12 cellular contexts compared by ENCODE assay signal in the genomic region with DNA sequence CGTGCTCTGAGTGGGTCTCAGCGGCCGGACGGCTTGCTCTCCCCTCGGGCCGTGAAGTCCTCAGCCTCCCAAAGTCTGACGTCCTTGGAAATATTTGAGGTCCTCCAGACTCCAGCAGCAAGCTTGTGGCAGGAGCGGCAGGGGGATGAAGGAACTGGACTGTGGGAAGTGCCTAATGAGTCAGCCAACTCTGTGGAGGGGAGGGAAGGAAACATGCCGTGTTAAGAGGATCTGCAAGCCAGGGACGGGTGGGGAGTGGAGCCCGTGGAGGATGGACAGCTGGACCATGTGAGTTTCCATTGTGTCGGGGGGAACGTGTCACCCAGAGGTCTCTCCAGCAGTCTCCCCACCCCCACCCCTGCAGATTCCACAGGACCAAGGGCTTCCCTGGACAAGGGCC. TPM values are rescaled to one million over a fixed set of nuclear protein-coding genes. Genes with fewer than 3 reads are reported as not detected.
DNase-seq lines count a peak whose midpoint lies in the region; ATAC-seq and TF ChIP-seq lines count a peak whose summit lies in the region.
"Had no signal": no experiment of that assay in that cellular context is flagged by ENCODE, and none has a peak within 500 bp of the region (broad histone marks: within the 10 kb centered on the region; RNA-seq: fewer than 3 reads in every experiment).

No MANE protein-coding gene starts in this region.

- peaks cover 11% of the 10 kb centered on the region for H3K27me3 Mint-ChIP-seq in HFFc6 (ENCODE audit: insufficient read depth)
- H3K27me3 Mint-ChIP-seq in activated T-helper 17 cell treated with anti-CD3 and anti-CD28 coated beads, Interleukin-2, amount 50 U/mL, for 72 hours, result no peaks in the 10 kb centered on the region
- H3K27me3 Mint-ChIP-seq: T-cell had no signal

- no peak for TF ChIP-seq CTCF in HFFc6 (IDR thresholded peaks at IDR 0.05)

- H3K36me3 Mint-ChIP-seq in HFFc6 (ENCODE audit: low read depth), result no peaks in the 10 kb centered on the region
- no peaks in the 10 kb centered on the region for H3K36me3 Mint-ChIP-seq in activated T-helper 17 cell treated with anti-CD3 and anti-CD28 coated beads, Interleukin-2, amount 50 U/mL, for 72 hours (ENCODE audit: low read depth)
- H3K36me3 Mint-ChIP-seq: T-cell had no signal

- ATAC-seq in activated T-helper 17 cell treated with anti-CD3 and anti-CD28 coated beads, Interleukin-2, amount 50 U/mL, for 72 hours (replicated peaks), result no peak
- ATAC-seq in GM19397 (IDR thresholded peaks at IDR 0.05; ENCODE audit: unreplicated experiment), result no peak
- no peak for ATAC-seq in GM21515 (IDR thresholded peaks at IDR 0.05; ENCODE audit: unreplicated experiment)
- ATAC-seq: T-cell had no signal

- peak overlapping the region; percentile 29 for H3K27ac Mint-ChIP-seq in HFFc6
- H3K27ac Mint-ChIP-seq in activated T-helper 17 cell treated with anti-CD3 and anti-CD28 coated beads, Interleukin-2, amount 50 U/mL, for 72 hours, result peak overlapping the region; percentile 25
- H3K27ac Mint-ChIP-seq: B cell, T-cell had no signal

- H3K4me3 Mint-ChIP-seq in HFFc6, result peak overlapping the region; percentile 25
- peak overlapping the region; percentile 69 for H3K4me3 Mint-ChIP-seq in activated T-helper 17 cell treated with anti-CD3 and anti-CD28 coated beads, Interleukin-2, amount 50 U/mL, for 72 hours
- H3K4me3 Mint-ChIP-seq: B cell had no signal

- DNase-seq in AG08396 (ENCODE audit: low spot score), result peak; percentile 58
- peak; percentile 18 for DNase-seq in HFFc6
- peak; percentile 72 for DNase-seq in hepatic stellate cell (ENCODE audit: low spot score)
- no peak for DNase-seq in activated CD8-positive, alpha-beta memory T cell treated with anti-CD3 and anti-CD28 coated beads, Interleukin-2, amount 50 U/mL, for 4 hours
- DNase-seq in amygdala (lab: John Stamatoyannopoulos, UW), result no peak
- DNase-seq: mammary epithelial cell; stimulated activated CD4-positive, alpha-beta T cell treated with anti-CD3 and anti-CD28 coated beads, Interleukin-2, amount 100 ng/mL, for 24 hours; T-cell had no signal

- peaks cover 12% of the 10 kb centered on the region for H3K4me1 Mint-ChIP-seq in HFFc6 (ENCODE audit: low read depth)
- H3K4me1 Mint-ChIP-seq in activated T-helper 17 cell treated with anti-CD3 and anti-CD28 coated beads, Interleukin-2, amount 50 U/mL, for 72 hours, result peaks cover 13% of the 10 kb centered on the region

- H3K9me3 Mint-ChIP-seq in HFFc6, result no peaks in the 10 kb centered on the region
- no peaks in the 10 kb centered on the region for H3K9me3 Mint-ChIP-seq in activated T-helper 17 cell treated with anti-CD3 and anti-CD28 coated beads, Interleukin-2, amount 50 U/mL, for 72 hours

RNA-seq across cellular contexts. Expression of a gene that starts 39.4 kb away (rescaled TPM):
- total RNA-seq in HFFc6 (2021; fragmentation: NEBNext Ultra II Directional; extraction: Animal tissue kit (Norgen Biotek cat#: 25700)), result 10 to 100 TPM; 26.3 to 32.4 (median 28.9) TPM
- 10 to 100 TPM; 53.5 to 75.6 TPM for total RNA-seq in activated T-helper 17 cell treated with anti-CD3 and anti-CD28 coated beads, Interleukin-2, amount 50 U/mL, for 72 hours

RNA-seq across cellular contexts. Expression of a gene that starts 59.5 kb away (rescaled TPM):
- 1 to 10 TPM; 5.6 to 7.7 (median 7.2) TPM for total RNA-seq in HFFc6 (2021; fragmentation: NEBNext Ultra II Directional; extraction: Animal tissue kit (Norgen Biotek cat#: 25700))
- 10 to 100 TPM; 17.3 to 49.1 TPM for total RNA-seq in activated T-helper 17 cell treated with anti-CD3 and anti-CD28 coated beads, Interleukin-2, amount 50 U/mL, for 72 hours

Comparison
In these comparisons a context has a peak if more than half of its experiments do, and no peak if none do; other contexts are left out.
1. DNase-seq: peak in AG08396 (single experiment), HFFc6 (single experiment) and hepatic stellate cell (single experiment); none in activated CD8-positive, alpha-beta memory T cell treated with anti-CD3 and anti-CD28 coated beads, Interleukin-2, amount 50 U/mL, for 4 hours (single experiment) and amygdala (0 of 56).